Comparison of ENCODE assay signal across 1 cellular context in genomic region chr20:1282966-1283365, GRCh38.
A peak's percentile ranks its signal among the peaks of the same experiment; 100 is the strongest.
TF ChIP-seq lines count a peak whose summit lies in the region.

No MANE protein-coding gene starts in this region.

TF ChIP-seq in HepG2, 621 proteins besides CTCF, POLR2A, EP300 and RAD21:
- TF ChIP-seq EED (CRISPR knock-in tag; IDR thresholded peaks at IDR 0.05): 0 out of 2 replicates have a peak, but pooled peaks have one; percentile 29
- no peak for TF ChIP-seq GABPB1 (CRISPR knock-in tag; IDR thresholded peaks at IDR 0.05)
TF ChIP-seq in HepG2: peak in this region for 1.
